23 cellular contexts compared by ENCODE assay signal in the genomic region with DNA sequence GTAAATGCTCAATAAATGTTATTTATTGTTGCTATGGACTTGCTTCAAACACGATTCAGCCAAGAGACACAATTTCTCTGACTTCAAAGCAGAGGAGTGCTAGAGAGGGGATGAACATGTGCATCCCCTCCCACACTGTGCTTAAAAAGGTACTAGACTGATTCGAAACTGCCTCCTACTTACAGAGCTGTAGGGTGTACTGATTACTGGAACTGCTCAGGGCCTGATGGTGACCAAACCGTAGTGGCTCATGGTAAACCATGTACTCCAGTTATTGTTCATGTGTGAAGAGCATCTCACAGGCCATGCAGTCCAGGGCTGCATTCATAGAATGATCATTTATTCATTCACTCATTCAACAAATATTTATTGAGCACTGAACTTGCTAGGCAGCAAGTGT.
A peak's percentile ranks its signal among the peaks of the same experiment; 100 is the strongest.
DNase-seq lines count a peak whose midpoint lies in the region; ATAC-seq and TF ChIP-seq lines count a peak whose summit lies in the region.
"Had no signal": no experiment of that assay in that cellular context is flagged by ENCODE, and none has a peak within 500 bp of the region (broad histone marks: within the 10 kb centered on the region; RNA-seq: fewer than 3 reads in every experiment).

No MANE protein-coding gene starts in this region.

- intact Hi-C loops in MCF 10A (cut with micrococcal nuclease) (no loop called here), breast epithelium (cut with DNase I; ENCODE audit: low total_unique reads) (no loop called here), thyroid gland (cut with DNase I) (no loop called here)

- no peak overlapping the region for H3K4me3 Mint-ChIP-seq in MCF 10A (ENCODE audit: unreplicated experiment)
- H3K4me3 Mint-ChIP-seq in activated CD4-positive, alpha-beta memory T cell treated with anti-CD3 and anti-CD28 coated beads, Interleukin-2, amount 10 ng/mL, durations not matched to agents 7 days and 5 days, result no peak overlapping the region
- H3K4me3 Mint-ChIP-seq: activated naive CD8-positive, alpha-beta T cell treated with anti-CD3 and anti-CD28 coated beads, Interleukin-2, amount 10 ng/mL, durations not matched to agents 7 days and 5 days; activated T-cell treated with anti-CD3 and anti-CD28 coated beads, Interleukin-2, amount 50 U/mL, for 4 hours; CD14-positive monocyte had no signal

- no peaks in the 10 kb centered on the region for H3K36me3 ChIP-seq in breast epithelium
- H3K36me3 ChIP-seq in thyroid gland, result no peaks in the 10 kb centered on the region
- H3K36me3 ChIP-seq: cardiac muscle cell had no signal

- DNase-seq in MCF 10A (ENCODE audit: unreplicated experiment) (no peak), breast epithelium (ENCODE audit: low spot score in 2 of 2) (no peak), COR-L47 (lab: John Stamatoyannopoulos, UW) (no peak), thyroid gland (no peak), omental fat pad (ENCODE audit: low spot score) (no peak)
- DNase-seq in activated CD4-positive, alpha-beta memory T cell treated with anti-CD3 and anti-CD28 coated beads, Interleukin-2, amount 10 ng/mL, durations not matched to agents 7 days and 5 days, result no peak
- DNase-seq: activated CD4-positive, alpha-beta T cell treated with anti-CD3 and anti-CD28 coated beads, Interleukin-2, amount 50 U/mL, for 4 hours; activated naive CD8-positive, alpha-beta T cell treated with anti-CD3 and anti-CD28 coated beads, Interleukin-2, amount 10 ng/mL, durations not matched to agents 7 days and 5 days; activated T-cell treated with anti-CD3 and anti-CD28 coated beads, Interleukin-2, amount 50 U/mL, for 4 hours; DMS79 treated with DMSO at 0.1 percent for 48 hours; effector CD8-positive, alpha-beta T cell; GM23248; MM.1S; NCI-H2029; NCI-H526 treated with DMSO at 0.1 percent for 48 hours; stimulated activated CD4-positive, alpha-beta T cell treated with anti-CD3 and anti-CD28 coated beads, Interleukin-2, amount 100 ng/mL, for 48 hours had no signal

- H3K4me3 ChIP-seq in breast epithelium (no peak overlapping the region), thyroid gland (replicated peaks in 1 of 3) (no peak overlapping the region)
- H3K4me3 ChIP-seq: cardiac muscle cell, GM23248, hepatocyte had no signal

- 39 to 42% methylated on average over 3 of the region's 3 CpGs for WGBS in thyroid gland, 2 donors

- no peak for TF ChIP-seq CTCF in MCF 10A (IDR thresholded peaks at IDR 0.05; ENCODE audit: unreplicated experiment)
- TF ChIP-seq CTCF in breast epithelium (IDR thresholded peaks at IDR 0.05), result no peak
- TF ChIP-seq CTCF in thyroid gland (IDR thresholded peaks at IDR 0.05), result no peak
- no peak for TF ChIP-seq CTCF in omental fat pad (IDR thresholded peaks at IDR 0.05)

- H3K36me3 Mint-ChIP-seq in MCF 10A (ENCODE audit: insufficient read depth, unreplicated experiment), result no peaks in the 10 kb centered on the region
- no peaks in the 10 kb centered on the region for H3K36me3 Mint-ChIP-seq in activated CD4-positive, alpha-beta memory T cell treated with anti-CD3 and anti-CD28 coated beads, Interleukin-2, amount 10 ng/mL, durations not matched to agents 7 days and 5 days (ENCODE audit: low read depth)
- H3K36me3 Mint-ChIP-seq: activated naive CD8-positive, alpha-beta T cell treated with anti-CD3 and anti-CD28 coated beads, Interleukin-2, amount 10 ng/mL, durations not matched to agents 7 days and 5 days; CD14-positive monocyte had no signal

- H3K9me3 Mint-ChIP-seq in MCF 10A (ENCODE audit: unreplicated experiment), result no peaks in the 10 kb centered on the region
- peaks cover 5% of the 10 kb centered on the region for H3K9me3 Mint-ChIP-seq in activated CD4-positive, alpha-beta memory T cell treated with anti-CD3 and anti-CD28 coated beads, Interleukin-2, amount 10 ng/mL, durations not matched to agents 7 days and 5 days
- H3K9me3 Mint-ChIP-seq: activated naive CD8-positive, alpha-beta T cell treated with anti-CD3 and anti-CD28 coated beads, Interleukin-2, amount 10 ng/mL, durations not matched to agents 7 days and 5 days had no signal

- H3K27ac ChIP-seq in breast epithelium (no peak overlapping the region), thyroid gland (no peak overlapping the region)
- H3K27ac ChIP-seq: cardiac muscle cell, GM23248, hepatocyte had no signal

- no peaks in the 10 kb centered on the region for H3K4me1 ChIP-seq in breast epithelium
- no peaks in the 10 kb centered on the region for H3K4me1 ChIP-seq in thyroid gland

- H3K27ac Mint-ChIP-seq in MCF 10A (ENCODE audit: low read depth, unreplicated experiment), result peak overlapping the region; percentile 80
- H3K27ac Mint-ChIP-seq in activated CD4-positive, alpha-beta memory T cell treated with anti-CD3 and anti-CD28 coated beads, Interleukin-2, amount 10 ng/mL, durations not matched to agents 7 days and 5 days, result no peak overlapping the region
- H3K27ac Mint-ChIP-seq: activated naive CD8-positive, alpha-beta T cell treated with anti-CD3 and anti-CD28 coated beads, Interleukin-2, amount 10 ng/mL, durations not matched to agents 7 days and 5 days; CD14-positive monocyte had no signal

- CTCF ChIA-PET in MCF 10A (lab: Yijun Ruan, JAX), result interaction anchor here (0.6 to 1.8 kb wide), 4 partner anchors 37 to 912 kb away, joined by 3 to 4 read pairs (median 3); no protein-coding TSS in a partner anchor
- CTCF ChIA-PET in activated CD4-positive, alpha-beta memory T cell treated with anti-CD3 and anti-CD28 coated beads, Interleukin-2, amount 10 ng/mL, durations not matched to agents 7 days and 5 days (lab: Charles Lee), result no interaction called here

- H3K9me3 ChIP-seq in breast epithelium, result peaks cover 0 to 10% of the 10 kb centered on the region in 2 donors
- H3K9me3 ChIP-seq in thyroid gland, result no peaks in the 10 kb centered on the region

- peak; percentile 80 for ATAC-seq in HG02798 (IDR thresholded peaks at IDR 0.05; ENCODE audit: poor library complexity, unreplicated experiment)
- peak; percentile 54 for ATAC-seq in HG03469 (IDR thresholded peaks at IDR 0.05; ENCODE audit: unreplicated experiment)
- ATAC-seq in omental fat pad (ENCODE audit: low FRiP score), result no peak
- ATAC-seq: activated T-cell treated with anti-CD3 and anti-CD28 coated beads, Interleukin-2, amount 50 U/mL, for 4 hours; Panc1; SK-N-SH treated with all-trans-retinoic acid at 6 μM for 48 hours had no signal

- POLR2A ChIA-PET in MCF 10A (lab: Yijun Ruan, JAX), result interaction anchor here (0.7 to 1.8 kb wide), 2 partner anchors 27 to 31 kb away, joined by 3 to 5 read pairs; no protein-coding TSS in a partner anchor
- POLR2A ChIA-PET in activated CD4-positive, alpha-beta memory T cell treated with anti-CD3 and anti-CD28 coated beads, Interleukin-2, amount 10 ng/mL, durations not matched to agents 7 days and 5 days (lab: Charles Lee), result no interaction called here

- peaks cover 3% of the 10 kb centered on the region for H3K27me3 Mint-ChIP-seq in MCF 10A (ENCODE audit: insufficient read depth, unreplicated experiment)
- no peaks in the 10 kb centered on the region for H3K27me3 Mint-ChIP-seq in activated CD4-positive, alpha-beta memory T cell treated with anti-CD3 and anti-CD28 coated beads, Interleukin-2, amount 10 ng/mL, durations not matched to agents 7 days and 5 days
- H3K27me3 Mint-ChIP-seq: activated naive CD8-positive, alpha-beta T cell treated with anti-CD3 and anti-CD28 coated beads, Interleukin-2, amount 10 ng/mL, durations not matched to agents 7 days and 5 days had no signal

- no peaks in the 10 kb centered on the region for H3K27me3 ChIP-seq in breast epithelium
- no peaks in the 10 kb centered on the region for H3K27me3 ChIP-seq in thyroid gland
- H3K27me3 ChIP-seq: cardiac muscle cell, hepatocyte had no signal

- peaks cover 11% of the 10 kb centered on the region for H3K4me1 Mint-ChIP-seq in MCF 10A (ENCODE audit: insufficient read depth, unreplicated experiment)
- no peaks in the 10 kb centered on the region for H3K4me1 Mint-ChIP-seq in activated CD4-positive, alpha-beta memory T cell treated with anti-CD3 and anti-CD28 coated beads, Interleukin-2, amount 10 ng/mL, durations not matched to agents 7 days and 5 days
- H3K4me1 Mint-ChIP-seq: activated naive CD8-positive, alpha-beta T cell treated with anti-CD3 and anti-CD28 coated beads, Interleukin-2, amount 10 ng/mL, durations not matched to agents 7 days and 5 days had no signal

- no peak for TF ChIP-seq POLR2A in breast epithelium (IDR thresholded peaks at IDR 0.05)
- TF ChIP-seq POLR2A in thyroid gland (IDR thresholded peaks at IDR 0.05), result no peak

- TSS peak; percentile 70 for BruUV-seq in MCF 10A (replicated peaks; lab: Mats Ljungman, UMichigan)
